ENCODE assay signal across 1 cellular context in genomic region chr10:98910048-98910447, GRCh38.
TF ChIP-seq lines count a peak whose summit lies in the region.

No MANE protein-coding gene starts in this region.

TF ChIP-seq in K562, 482 proteins besides CTCF, POLR2A, EP300 and RAD21 (continued from another document and continues in another):
- no peak for TF ChIP-seq AFF4 (CRISPR knock-in tag; IDR thresholded peaks at IDR 0.05)
- no peak for TF ChIP-seq RBBP5 (IDR thresholded peaks at IDR 0.05; ENCODE audit: borderline replicate concordance, insufficient read depth, low read length, poor library complexity, severe bottlenecking)
- TF ChIP-seq TAF1 (IDR thresholded peaks at IDR 0.05; ENCODE audit: control insufficient read depth, extremely low read depth, insufficient read depth, low read length, severe bottlenecking) = peak; percentile 34
- TF ChIP-seq JUND (IDR thresholded peaks at IDR 0.05; ENCODE audit: borderline replicate concordance, low read depth, low read length) = peak; percentile 93
- TF ChIP-seq JUND (tag; IDR thresholded peaks at IDR 0.05; ENCODE audit: borderline replicate concordance, low read depth, low read length) = peak; percentile 95
- TF ChIP-seq ZNF224 (CRISPR knock-in tag; IDR thresholded peaks at IDR 0.05) = no peak
- TF ChIP-seq NKRF (IDR thresholded peaks at IDR 0.05; ENCODE audit: borderline replicate concordance) = no peak
- TF ChIP-seq IRF1 (CRISPR knock-in tag; IDR thresholded peaks at IDR 0.05; ENCODE audit: borderline replicate concordance) = no peak
- no peak for TF ChIP-seq HOMEZ (CRISPR knock-in tag; IDR thresholded peaks at IDR 0.05)
- no peak for TF ChIP-seq MLLT1 (IDR thresholded peaks at IDR 0.05)
- TF ChIP-seq CEBPZ (IDR thresholded peaks at IDR 0.05; ENCODE audit: borderline replicate concordance, low read depth, low read length) = no peak
- TF ChIP-seq ZNF175 (CRISPR knock-in tag; IDR thresholded peaks at IDR 0.05; ENCODE audit: low read depth) = no peak
- TF ChIP-seq THRAP3 (IDR thresholded peaks at IDR 0.05; ENCODE audit: borderline replicate concordance) = no peak
- peak; percentile 97 for TF ChIP-seq SMARCE1 (IDR thresholded peaks at IDR 0.05)
- TF ChIP-seq ZNF121 (CRISPR knock-in tag; conservative IDR thresholded peaks at IDR 0.05) = no peak
- peak; percentile 92 for TF ChIP-seq MEIS2 (IDR thresholded peaks at IDR 0.05; ENCODE audit: partially characterized antibody)
- TF ChIP-seq L3MBTL2 (IDR thresholded peaks at IDR 0.05) = no peak
- no peak for TF ChIP-seq MXD1 (CRISPR knock-in tag; IDR thresholded peaks at IDR 0.05; ENCODE audit: borderline replicate concordance, poor library complexity, severe bottlenecking)
- TF ChIP-seq U2AF1 (optimal IDR thresholded peaks at IDR 0.05; ENCODE audit: low read depth, low read length) = no peak
- peak; percentile 96 for TF ChIP-seq FOSL1 (tag; conservative IDR thresholded peaks at IDR 0.05)
- no peak for TF ChIP-seq MYBL2 (IDR thresholded peaks at IDR 0.05; ENCODE audit: low read depth)
- TF ChIP-seq MYBL2 (CRISPR knock-in tag; IDR thresholded peaks at IDR 0.05; ENCODE audit: borderline replicate concordance) = no peak
- no peak for TF ChIP-seq CHD4 (IDR thresholded peaks at IDR 0.05; ENCODE audit: insufficient read depth, insufficient replicate concordance, low read depth, low read length, poor library complexity, severe bottlenecking)
- 0 out of 2 replicates have a peak, but pooled peaks have one; percentile 31 for TF ChIP-seq CEBPB (tag; IDR thresholded peaks at IDR 0.05)
- TF ChIP-seq SMC3 (conservative IDR thresholded peaks at IDR 0.05; ENCODE audit: insufficient read depth, low read depth, low read length) = no peak
- TF ChIP-seq STAT5B (CRISPR knock-in tag; IDR thresholded peaks at IDR 0.05) = no peak
- TF ChIP-seq LARP7 (IDR thresholded peaks at IDR 0.05) = no peak
- no peak for TF ChIP-seq TCF15 (CRISPR knock-in tag; IDR thresholded peaks at IDR 0.05)
- TF ChIP-seq KAT2B (IDR thresholded peaks at IDR 0.05; ENCODE audit: low read depth, low read length) = no peak
- no peak for TF ChIP-seq ZNF445 (CRISPR knock-in tag; IDR thresholded peaks at IDR 0.05; ENCODE audit: low read depth)
- no peak for TF ChIP-seq ZBTB26 (CRISPR knock-in tag; IDR thresholded peaks at IDR 0.05)
- peak; percentile 68 for TF ChIP-seq MBD2 (IDR thresholded peaks at IDR 0.05; ENCODE audit: borderline replicate concordance, low read depth)
- TF ChIP-seq PREB (CRISPR knock-in tag; IDR thresholded peaks at IDR 0.05) = no peak
- peak in 1 of 2 experiments; percentile 74; a peak in 2 of 4 replicates for TF ChIP-seq ZNF639 (CRISPR knock-in tag; conservative IDR thresholded peaks at IDR 0.05 in 1 of 2, IDR thresholded peaks at IDR 0.05 in 1 of 2)
- TF ChIP-seq CBFA2T2 (conservative IDR thresholded peaks at IDR 0.05) = peak; percentile 98
- TF ChIP-seq CBX8 (IDR thresholded peaks at IDR 0.05; ENCODE audit: borderline replicate concordance, extremely low read depth, low read depth, low read length, poor library complexity, severe bottlenecking) = no peak
- no peak for TF ChIP-seq CREB3 (tag; conservative IDR thresholded peaks at IDR 0.05; ENCODE audit: low read depth)
- TF ChIP-seq SP2 (IDR thresholded peaks at IDR 0.05; ENCODE audit: extremely low read depth, low read depth, low read length, poor library complexity, severe bottlenecking) = no peak
- no peak for TF ChIP-seq ZC3H8 (IDR thresholded peaks at IDR 0.05)
- TF ChIP-seq PTTG1 (tag; IDR thresholded peaks at IDR 0.05; ENCODE audit: low read depth) = no peak
- peak; percentile 97 for TF ChIP-seq TRIM24 (IDR thresholded peaks at IDR 0.05)
- TF ChIP-seq RBM17 (IDR thresholded peaks at IDR 0.05; ENCODE audit: borderline replicate concordance, low read depth, low read length) = no peak
